ENCODE assay signal across 1 cellular context in genomic region chr1:209746469-209747269, GRCh38.
TF ChIP-seq lines count a peak whose summit lies in the region.

No MANE protein-coding gene starts in this region.

TF ChIP-seq in K562, 482 proteins besides CTCF, POLR2A, EP300 and RAD21 (continued from another document and continues in another):
- TF ChIP-seq MLLT1 (IDR thresholded peaks at IDR 0.05) (no peak), SNIP1 (IDR thresholded peaks at IDR 0.05; ENCODE audit: low read depth) (no peak), ZBED1 (IDR thresholded peaks at IDR 0.05) (no peak), SUPT5H (IDR thresholded peaks at IDR 0.05) (no peak), MCM7 (IDR thresholded peaks at IDR 0.05) (no peak), YBX1 (IDR thresholded peaks at IDR 0.05) (no peak), E2F1 (CRISPR knock-in tag; IDR thresholded peaks at IDR 0.05) (no peak), RUNX1 (IDR thresholded peaks at IDR 0.05; ENCODE audit: low read depth) (no peak), HLTF (IDR thresholded peaks at IDR 0.05) (no peak), ZNF316 (IDR thresholded peaks at IDR 0.05) (no peak), NONO (IDR thresholded peaks at IDR 0.05; ENCODE audit: low read depth in 2 of 2, low read length in 1 of 2) (no peak), TBL1XR1 (IDR thresholded peaks at IDR 0.05; ENCODE audit: low read length in 2 of 2) (no peak), CREB3L1 (IDR thresholded peaks at IDR 0.05; ENCODE audit: borderline replicate concordance, low read depth) (no peak), EP400 (IDR thresholded peaks at IDR 0.05) (no peak), TRIM28 (IDR thresholded peaks at IDR 0.05) (no peak), CCNT2 (IDR thresholded peaks at IDR 0.05; ENCODE audit: borderline replicate concordance, extremely low read depth, insufficient read length, low read depth, low read length) (no peak), CLOCK (CRISPR knock-in tag; IDR thresholded peaks at IDR 0.05; ENCODE audit: borderline replicate concordance) (peak; percentile 19; the same call in 1 of the 2 replicates), MITF (IDR thresholded peaks at IDR 0.05) (no peak), ZNF143 (CRISPR knock-in tag; IDR thresholded peaks at IDR 0.05) (no peak), ZBTB34 (CRISPR knock-in tag; IDR thresholded peaks at IDR 0.05) (no peak), NFYB (IDR thresholded peaks at IDR 0.05; ENCODE audit: extremely low read depth, insufficient read length) (no peak), PKNOX1 (IDR thresholded peaks at IDR 0.05) (no peak), TFE3 (CRISPR knock-in tag; IDR thresholded peaks at IDR 0.05) (0 out of 2 replicates have a peak, but pooled peaks have one; percentile 3), MGA (IDR thresholded peaks at IDR 0.05) (no peak)
